Comparison of ENCODE assay signal across 25 cellular contexts in genomic region chr21:18772876-18773275, GRCh38.
"Had no signal": no experiment of that assay in that cellular context is flagged by ENCODE, and none has a peak within 500 bp of the region (broad histone marks: within the 10 kb centered on the region; RNA-seq: fewer than 3 reads in every experiment).

No MANE protein-coding gene starts in this region.

- H3K4me1 ChIP-seq: esophagus squamous epithelium, neural progenitor cell, right lobe of liver, stomach, thyroid gland, vagina had no signal

- ATAC-seq: mucosa of descending colon; right lobe of liver; stimulated activated effector memory CD8-positive, alpha-beta T cell treated with anti-CD3 and anti-CD28 coated beads, Interleukin-12 subunit alpha, Interleukin-12 subunit beta, amount 100 ng/mL, for 72 hours had no signal

- H3K4me2 ChIP-seq: neural progenitor cell had no signal

- H3K27ac ChIP-seq: esophagus squamous epithelium, neural progenitor cell, ovary, right lobe of liver, stomach, thyroid gland, vagina had no signal

- H3K36me3 ChIP-seq: esophagus squamous epithelium, neural progenitor cell, ovary, right lobe of liver, stomach, thyroid gland, vagina had no signal

- H3K9me3 ChIP-seq: esophagus squamous epithelium, mucosa of descending colon, ovary, right lobe of liver, stomach, thyroid gland, vagina had no signal

- H3K27me3 ChIP-seq: esophagus squamous epithelium, neural progenitor cell, ovary, right lobe of liver, stomach, thyroid gland, vagina had no signal

- H3K9ac ChIP-seq: neural progenitor cell had no signal

- DNase-seq: cerebellar nuclear complex; cortex of kidney; endodermal cell; erythroblast; esophagus squamous epithelium; hypothalamus; immature natural killer cell; islet precursor cell; mucosa of descending colon; naive B cell; nucleus accumbens; ovary; retina; right lobe of liver; small intestine; stimulated activated CD4-positive, alpha-beta T cell treated with anti-CD3 and anti-CD28 coated beads, Interleukin-12 subunit alpha, Interleukin-12 subunit beta, amount 100 ng/mL, for 4 hours; stimulated activated CD4-positive, alpha-beta T cell treated with anti-CD3 and anti-CD28 coated beads, Interleukin-1b, Interleukin-23, amount 100 ng/mL, for 48 hours; stimulated activated CD4-positive, alpha-beta T cell treated with anti-CD3 and anti-CD28 coated beads, Interleukin-4, amount 100 ng/mL, for 1 hour; stimulated activated naive CD4-positive, alpha-beta T cell treated with Interleukin-2 at 50 U/mL for 16 hours; stomach; thyroid gland had no signal

- H3K4me3 ChIP-seq: esophagus squamous epithelium, lung, mucosa of descending colon, neural progenitor cell, ovary, right lobe of liver, stomach, thyroid gland, vagina had no signal
